Comparison of ENCODE assay signal across 1 cellular context in the genomic region with DNA sequence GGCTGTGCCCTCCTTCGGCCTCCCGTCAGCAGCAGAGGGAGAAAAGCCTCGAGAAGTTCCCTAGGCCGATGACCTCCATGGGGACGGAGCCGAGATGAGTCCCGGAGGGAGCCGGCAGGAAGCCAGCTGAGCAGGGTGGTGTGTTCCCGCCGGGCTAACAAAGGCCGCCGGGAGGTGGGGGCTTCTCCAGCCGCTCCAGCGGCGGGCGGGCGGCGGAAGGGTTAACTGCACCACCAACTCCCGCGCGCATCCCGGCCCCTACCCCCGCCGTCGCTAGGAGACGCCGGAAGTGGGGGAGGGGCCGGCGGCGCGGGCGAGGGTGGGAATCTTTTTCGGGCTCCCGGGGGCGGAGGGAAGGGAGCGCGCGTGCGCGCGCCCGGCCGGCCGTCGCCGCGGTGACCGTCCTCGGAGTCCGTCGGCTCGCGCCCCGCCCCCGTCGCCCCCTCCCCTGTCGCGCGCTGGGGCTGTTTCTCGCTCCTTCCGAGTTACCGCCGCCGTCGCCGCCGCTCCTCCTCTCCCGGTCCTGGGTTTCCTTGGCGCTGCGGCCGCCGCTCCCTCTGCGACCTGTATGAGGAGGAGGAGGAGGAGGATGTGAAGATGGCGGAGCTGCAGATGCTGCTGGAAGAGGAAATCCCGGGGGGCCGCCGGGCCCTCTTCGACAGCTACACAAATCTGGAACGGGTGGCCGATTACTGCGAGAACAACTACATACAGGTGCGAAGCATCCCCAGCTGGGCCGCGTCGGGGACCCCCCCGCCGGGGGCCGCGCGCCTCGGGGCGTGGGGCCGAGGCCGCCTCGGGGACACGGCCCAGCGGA.
TF ChIP-seq lines count a peak whose summit lies in the region.

Gene ABI2 (plus strand): TSS at position 477 of the 817 bp plus-strand sequence. CDS start 121 bp downstream, at position 598.

TF ChIP-seq in HepG2, 621 proteins besides CTCF, POLR2A, EP300 and RAD21 (continued from another document and continues in another):
- TF ChIP-seq ZHX2 (IDR thresholded peaks at IDR 0.05; ENCODE audit: low read depth) (peak; percentile 23; the same call in 1 of the 2 replicates), ZHX2 (CRISPR knock-in tag; IDR thresholded peaks at IDR 0.05; ENCODE audit: borderline replicate concordance) (0 out of 2 replicates have a peak, but pooled peaks have one; percentile 22), POGZ (CRISPR knock-in tag; IDR thresholded peaks at IDR 0.05) (peak; percentile 59), PHF21A (CRISPR knock-in tag; IDR thresholded peaks at IDR 0.05) (peak; percentile 72; the same call in 1 of the 2 replicates), ZNF160 (CRISPR knock-in tag; IDR thresholded peaks at IDR 0.05) (peak; percentile 54; the same call in 1 of the 2 replicates), HMG20B (CRISPR knock-in tag; conservative IDR thresholded peaks at IDR 0.05) (0 out of 2 replicates have a peak, but pooled peaks have one; percentile 11), ZNF180 (CRISPR knock-in tag; IDR thresholded peaks at IDR 0.05; ENCODE audit: borderline replicate concordance, low read depth) (0 out of 2 replicates have a peak, but pooled peaks have one; percentile 29), SOX5 (CRISPR knock-in tag; IDR thresholded peaks at IDR 0.05; ENCODE audit: borderline replicate concordance) (no peak), CAMTA2 (CRISPR knock-in tag; IDR thresholded peaks at IDR 0.05; ENCODE audit: borderline replicate concordance) (0 out of 2 replicates have a peak, but pooled peaks have one; percentile 20), SALL1 (CRISPR knock-in tag; IDR thresholded peaks at IDR 0.05) (peak; percentile 84; the same call in 1 of the 2 replicates), SMYD3 (CRISPR knock-in tag; IDR thresholded peaks at IDR 0.05) (0 out of 2 replicates have a peak, but pooled peaks have one; percentile 31), ZNF790 (CRISPR knock-in tag; IDR thresholded peaks at IDR 0.05; ENCODE audit: borderline replicate concordance) (peak; percentile 66; the same call in 1 of the 2 replicates), FOXO1 (CRISPR knock-in tag; IDR thresholded peaks at IDR 0.05) (no peak), TFDP1 (CRISPR knock-in tag; IDR thresholded peaks at IDR 0.05; ENCODE audit: borderline replicate concordance) (peak; percentile 83), ZNF547 (CRISPR knock-in tag; IDR thresholded peaks at IDR 0.05) (peak; percentile 83), HHEX (CRISPR knock-in tag; IDR thresholded peaks at IDR 0.05) (no peak), PAX8 (CRISPR knock-in tag; IDR thresholded peaks at IDR 0.05; ENCODE audit: borderline replicate concordance) (no peak), NFE2L1 (CRISPR knock-in tag; IDR thresholded peaks at IDR 0.05; ENCODE audit: borderline replicate concordance) (0 out of 2 replicates have a peak, but pooled peaks have one; percentile 51), HES4 (CRISPR knock-in tag; IDR thresholded peaks at IDR 0.05; ENCODE audit: borderline replicate concordance) (0 out of 2 replicates have a peak, but pooled peaks have one; percentile 20), ZNF33B (CRISPR knock-in tag; IDR thresholded peaks at IDR 0.05) (no peak; the same call in 1 of the 2 replicates), YEATS2 (CRISPR knock-in tag; IDR thresholded peaks at IDR 0.05; ENCODE audit: borderline replicate concordance) (peak; percentile 73), ZFP91 (CRISPR knock-in tag; IDR thresholded peaks at IDR 0.05; ENCODE audit: borderline replicate concordance) (peak; percentile 90; the same call in 1 of the 2 replicates), THAP7 (CRISPR knock-in tag; IDR thresholded peaks at IDR 0.05) (peak; percentile 94), ZFP36L1 (CRISPR knock-in tag; IDR thresholded peaks at IDR 0.05) (peak; percentile 70; the same call in 1 of the 2 replicates), ZNF556 (CRISPR knock-in tag; IDR thresholded peaks at IDR 0.05; ENCODE audit: borderline replicate concordance) (peak; percentile 95), ONECUT2 (CRISPR knock-in tag; IDR thresholded peaks at IDR 0.05) (no peak), ZNF513 (CRISPR knock-in tag; conservative IDR thresholded peaks at IDR 0.05) (peak; percentile 46; the same call in 1 of the 2 replicates), NR2F2 (IDR thresholded peaks at IDR 0.05; ENCODE audit: borderline replicate concordance, low read depth) (no peak; the same call in 1 of the 2 replicates), ZNF614 (CRISPR knock-in tag; IDR thresholded peaks at IDR 0.05; ENCODE audit: borderline replicate concordance) (peak; percentile 63; the same call in 1 of the 2 replicates), SETDB1 (CRISPR knock-in tag; IDR thresholded peaks at IDR 0.05; ENCODE audit: borderline replicate concordance) (no peak), NCOA2 (CRISPR knock-in tag; IDR thresholded peaks at IDR 0.05) (peak; percentile 39; the same call in 1 of the 2 replicates), HCFC1 (IDR thresholded peaks at IDR 0.05; ENCODE audit: low read depth, low read length) (no peak; the same call in 1 of the 2 replicates)
- TF ChIP-seq, protein P1, sequence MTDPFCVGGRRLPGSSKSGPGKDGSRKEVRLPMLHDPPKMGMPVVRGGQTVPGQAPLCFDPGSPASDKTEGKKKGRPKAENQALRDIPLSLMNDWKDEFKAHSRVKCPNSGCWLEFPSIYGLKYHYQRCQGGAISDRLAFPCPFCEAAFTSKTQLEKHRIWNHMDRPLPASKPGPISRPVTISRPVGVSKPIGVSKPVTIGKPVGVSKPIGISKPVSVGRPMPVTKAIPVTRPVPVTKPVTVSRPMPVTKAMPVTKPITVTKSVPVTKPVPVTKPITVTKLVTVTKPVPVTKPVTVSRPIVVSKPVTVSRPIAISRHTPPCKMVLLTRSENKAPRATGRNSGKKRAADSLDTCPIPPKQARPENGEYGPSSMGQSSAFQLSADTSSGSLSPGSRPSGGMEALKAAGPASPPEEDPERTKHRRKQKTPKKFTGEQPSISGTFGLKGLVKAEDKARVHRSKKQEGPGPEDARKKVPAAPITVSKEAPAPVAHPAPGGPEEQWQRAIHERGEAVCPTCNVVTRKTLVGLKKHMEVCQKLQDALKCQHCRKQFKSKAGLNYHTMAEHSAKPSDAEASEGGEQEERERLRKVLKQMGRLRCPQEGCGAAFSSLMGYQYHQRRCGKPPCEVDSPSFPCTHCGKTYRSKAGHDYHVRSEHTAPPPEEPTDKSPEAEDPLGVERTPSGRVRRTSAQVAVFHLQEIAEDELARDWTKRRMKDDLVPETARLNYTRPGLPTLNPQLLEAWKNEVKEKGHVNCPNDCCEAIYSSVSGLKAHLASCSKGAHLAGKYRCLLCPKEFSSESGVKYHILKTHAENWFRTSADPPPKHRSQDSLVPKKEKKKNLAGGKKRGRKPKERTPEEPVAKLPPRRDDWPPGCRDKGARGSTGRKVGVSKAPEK (CRISPR knock-in tag; IDR thresholded peaks at IDR 0.05; ENCODE audit: borderline replicate concordance) = 0 out of 2 replicates have a peak, but pooled peaks have one; percentile 19
- TF ChIP-seq, protein P2, sequence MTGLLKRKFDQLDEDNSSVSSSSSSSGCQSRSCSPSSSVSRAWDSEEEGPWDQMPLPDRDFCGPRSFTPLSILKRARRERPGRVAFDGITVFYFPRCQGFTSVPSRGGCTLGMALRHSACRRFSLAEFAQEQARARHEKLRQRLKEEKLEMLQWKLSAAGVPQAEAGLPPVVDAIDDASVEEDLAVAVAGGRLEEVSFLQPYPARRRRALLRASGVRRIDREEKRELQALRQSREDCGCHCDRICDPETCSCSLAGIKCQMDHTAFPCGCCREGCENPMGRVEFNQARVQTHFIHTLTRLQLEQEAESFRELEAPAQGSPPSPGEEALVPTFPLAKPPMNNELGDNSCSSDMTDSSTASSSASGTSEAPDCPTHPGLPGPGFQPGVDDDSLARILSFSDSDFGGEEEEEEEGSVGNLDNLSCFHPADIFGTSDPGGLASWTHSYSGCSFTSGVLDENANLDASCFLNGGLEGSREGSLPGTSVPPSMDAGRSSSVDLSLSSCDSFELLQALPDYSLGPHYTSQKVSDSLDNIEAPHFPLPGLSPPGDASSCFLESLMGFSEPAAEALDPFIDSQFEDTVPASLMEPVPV (CRISPR knock-in tag; IDR thresholded peaks at IDR 0.05) = peak; percentile 88; the same call in 1 of the 2 replicates
- TF ChIP-seq, protein P3, sequence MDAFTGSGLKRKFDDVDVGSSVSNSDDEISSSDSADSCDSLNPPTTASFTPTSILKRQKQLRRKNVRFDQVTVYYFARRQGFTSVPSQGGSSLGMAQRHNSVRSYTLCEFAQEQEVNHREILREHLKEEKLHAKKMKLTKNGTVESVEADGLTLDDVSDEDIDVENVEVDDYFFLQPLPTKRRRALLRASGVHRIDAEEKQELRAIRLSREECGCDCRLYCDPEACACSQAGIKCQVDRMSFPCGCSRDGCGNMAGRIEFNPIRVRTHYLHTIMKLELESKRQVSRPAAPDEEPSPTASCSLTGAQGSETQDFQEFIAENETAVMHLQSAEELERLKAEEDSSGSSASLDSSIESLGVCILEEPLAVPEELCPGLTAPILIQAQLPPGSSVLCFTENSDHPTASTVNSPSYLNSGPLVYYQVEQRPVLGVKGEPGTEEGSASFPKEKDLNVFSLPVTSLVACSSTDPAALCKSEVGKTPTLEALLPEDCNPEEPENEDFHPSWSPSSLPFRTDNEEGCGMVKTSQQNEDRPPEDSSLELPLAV (CRISPR knock-in tag; conservative IDR thresholded peaks at IDR 0.05; ENCODE audit: low read depth) = 0 out of 2 replicates have a peak, but pooled peaks have one; percentile 52
